26 cellular contexts compared by ENCODE assay signal in genomic region chr5:88776692-88777091, GRCh38.
"Had no signal": no experiment of that assay in that cellular context is flagged by ENCODE, and none has a peak within 500 bp of the region (broad histone marks: within the 10 kb centered on the region; RNA-seq: fewer than 3 reads in every experiment).

No MANE protein-coding gene starts in this region.

- H3K4me3 ChIP-seq: coronary artery, esophagus squamous epithelium, gastroesophageal sphincter, right lobe of liver, upper lobe of left lung had no signal

- H3K27me3 ChIP-seq: esophagus squamous epithelium, gastroesophageal sphincter, right lobe of liver, upper lobe of left lung had no signal

- H3K4me1 Mint-ChIP-seq: activated CD4-positive, alpha-beta T cell treated with anti-CD3 and anti-CD28 coated beads for 36 hours; activated naive CD8-positive, alpha-beta T cell treated with anti-CD3 and anti-CD28 coated beads for 36 hours; activated T-helper 17 cell treated with anti-CD3 and anti-CD28 coated beads, Interleukin-2, amount 50 U/mL, for 72 hours; stimulated activated effector memory CD8-positive, alpha-beta T cell treated with anti-CD3 and anti-CD28 coated beads, Interleukin-12 subunit alpha, Interleukin-12 subunit beta, amount 100 ng/mL, for 72 hours had no signal

- H3K9me3 Mint-ChIP-seq: activated naive CD8-positive, alpha-beta T cell treated with anti-CD3 and anti-CD28 coated beads for 36 hours; activated T-cell treated with anti-CD3 and anti-CD28 coated beads, Interleukin-2, amount 50 U/mL, for 24 hours; activated T-helper 17 cell treated with anti-CD3 and anti-CD28 coated beads, Interleukin-2, amount 50 U/mL, for 72 hours; neural crest cell; stimulated activated effector memory CD8-positive, alpha-beta T cell treated with anti-CD3 and anti-CD28 coated beads, Interleukin-12 subunit alpha, Interleukin-12 subunit beta, amount 100 ng/mL, for 72 hours; T-helper 1 cell treated with Interleukin-12 subunit alpha and Interleukin-12 subunit beta and Interleukin-4 antibody, amounts not matched to agents 30 μg/mL and 1 μg/mL, for 36 hours; WTC11 had no signal

- H3K36me3 Mint-ChIP-seq: activated naive CD8-positive, alpha-beta T cell treated with anti-CD3 and anti-CD28 coated beads for 36 hours; stimulated activated effector memory CD8-positive, alpha-beta T cell treated with anti-CD3 and anti-CD28 coated beads, Interleukin-12 subunit alpha, Interleukin-12 subunit beta, amount 100 ng/mL, for 72 hours; WTC11 had no signal

- H3K27ac ChIP-seq: coronary artery, esophagus squamous epithelium, gastroesophageal sphincter, right lobe of liver, upper lobe of left lung had no signal

- H3K4me3 Mint-ChIP-seq: activated CD4-positive, alpha-beta T cell treated with anti-CD3 and anti-CD28 coated beads for 36 hours; activated naive CD8-positive, alpha-beta T cell treated with anti-CD3 and anti-CD28 coated beads for 36 hours; activated T-cell treated with anti-CD3 and anti-CD28 coated beads, Interleukin-2, amount 50 U/mL, for 24 hours; activated T-helper 17 cell treated with anti-CD3 and anti-CD28 coated beads, Interleukin-2, amount 50 U/mL, for 72 hours; neural crest cell; stimulated activated effector memory CD8-positive, alpha-beta T cell treated with anti-CD3 and anti-CD28 coated beads, Interleukin-12 subunit alpha, Interleukin-12 subunit beta, amount 100 ng/mL, for 72 hours; T-helper 1 cell treated with Interleukin-12 subunit alpha and Interleukin-12 subunit beta and Interleukin-4 antibody, amounts not matched to agents 30 μg/mL and 1 μg/mL, for 36 hours; WTC11 had no signal

- ATAC-seq: activated CD4-positive, alpha-beta T cell treated with anti-CD3 and anti-CD28 coated beads for 36 hours; activated T-helper 17 cell treated with anti-CD3 and anti-CD28 coated beads, Interleukin-2, amount 50 U/mL, for 72 hours; gastroesophageal sphincter; left cardiac atrium; right lobe of liver; stimulated activated effector memory CD8-positive, alpha-beta T cell treated with anti-CD3 and anti-CD28 coated beads, Interleukin-12 subunit alpha, Interleukin-12 subunit beta, amount 100 ng/mL, for 72 hours; WTC11 had no signal

- H3K9me3 ChIP-seq: esophagus squamous epithelium, gastroesophageal sphincter, right lobe of liver, upper lobe of left lung had no signal

- H3K36me3 ChIP-seq: right lobe of liver had no signal

- H3K4me1 ChIP-seq: gastroesophageal sphincter, right lobe of liver had no signal

- H3K27ac Mint-ChIP-seq: activated CD4-positive, alpha-beta T cell treated with anti-CD3 and anti-CD28 coated beads for 36 hours; activated naive CD8-positive, alpha-beta T cell treated with anti-CD3 and anti-CD28 coated beads for 36 hours; activated T-cell treated with anti-CD3 and anti-CD28 coated beads, Interleukin-2, amount 50 U/mL, for 24 hours; activated T-helper 17 cell treated with anti-CD3 and anti-CD28 coated beads, Interleukin-2, amount 50 U/mL, for 72 hours; stimulated activated effector memory CD8-positive, alpha-beta T cell treated with anti-CD3 and anti-CD28 coated beads, Interleukin-12 subunit alpha, Interleukin-12 subunit beta, amount 100 ng/mL, for 72 hours; T-helper 1 cell treated with Interleukin-12 subunit alpha and Interleukin-12 subunit beta and Interleukin-4 antibody, amounts not matched to agents 30 μg/mL and 1 μg/mL, for 36 hours; WTC11 had no signal

- DNase-seq: activated CD4-positive, alpha-beta T cell treated with anti-CD3 and anti-CD28 coated beads for 36 hours; activated CD4-positive, alpha-beta T cell treated with anti-CD3 and anti-CD28 coated beads, Interleukin-2, amount 50 U/mL, for 4 hours; activated CD8-positive, alpha-beta memory T cell treated with anti-CD3 and anti-CD28 coated beads for 24 hours; activated CD8-positive, alpha-beta memory T cell treated with anti-CD3 and anti-CD28 coated beads, Interleukin-2, amount 50 U/mL, for 4 hours; activated naive CD4-positive, alpha-beta T cell treated with Interleukin-2 at 50 U/mL for 16 hours; activated naive CD8-positive, alpha-beta T cell treated with anti-CD3 and anti-CD28 coated beads for 36 hours; activated T-cell treated with anti-CD3 and anti-CD28 coated beads, Interleukin-2, amount 50 U/mL, for 24 hours; esophagus squamous epithelium; head of caudate nucleus; hypothalamus; islet precursor cell; left cardiac atrium; mesenchymal stem cell; occipital lobe; right lobe of liver; small intestine; stimulated activated CD4-positive, alpha-beta T cell treated with anti-CD3 and anti-CD28 coated beads, Interleukin-2, amount 100 ng/mL, for 24 hours; T1000 had no signal
